ENCODE assay signal across 21 cellular contexts in genomic region chr20:31751126-31751525, GRCh38. TPM values are rescaled to one million over a fixed set of nuclear protein-coding genes. Genes with fewer than 3 reads are reported as not detected.
DNase-seq lines count a peak whose midpoint lies in the region; ATAC-seq and TF ChIP-seq lines count a peak whose summit lies in the region.
"Had no signal": no experiment of that assay in that cellular context is flagged by ENCODE, and none has a peak within 500 bp of the region (broad histone marks: within the 10 kb centered on the region; RNA-seq: fewer than 3 reads in every experiment).

No MANE protein-coding gene starts in this region.

- H3K9ac ChIP-seq in H9 (ENCODE audit: extremely low read depth, insufficient read length, low read length), result no peak overlapping the region

- H3K27me3 ChIP-seq in H9 (ENCODE audit: insufficient read depth, low read length), result no peaks in the 10 kb centered on the region
- H3K27me3 ChIP-seq: heart left ventricle had no signal

- ATAC-seq in mucosa of descending colon, result no peak
- ATAC-seq: left colon; naive thymus-derived CD4-positive, alpha-beta T cell; right cardiac atrium; stimulated activated memory B cell treated with anti-CD40 and anti-IgM and Interleukin-4, amounts not matched to agents 10 μg/mL and 1 μg/mL and 100 μg/mL, for 72 hours had no signal

- no peak overlapping the region for H3K4me3 Mint-ChIP-seq in H9
- H3K4me3 Mint-ChIP-seq: activated CD4-positive, alpha-beta memory T cell treated with anti-CD3 and anti-CD28 coated beads for 36 hours; naive thymus-derived CD4-positive, alpha-beta T cell; stimulated activated memory B cell treated with anti-CD40 and anti-IgM and Interleukin-4, amounts not matched to agents 10 μg/mL and 1 μg/mL and 100 μg/mL, for 72 hours had no signal

- H3T11ph ChIP-seq in H9 (ENCODE audit: low read length), result no peak overlapping the region

- no peak overlapping the region for H3K14ac ChIP-seq in H9 (ENCODE audit: insufficient read depth, low read length)

- no CpG with 5 or more reads among the region's 1 CpG for WGBS in H9 (ENCODE audit: extremely low coverage, insufficient read length, low lambda C conversion rate)

- H2BK12ac ChIP-seq in H9 (ENCODE audit: insufficient read length, low read depth, low read length), result no peak overlapping the region

- H3K4me1 ChIP-seq in H9 (ENCODE audit: insufficient read depth, low read length) (no peaks in the 10 kb centered on the region), mucosa of descending colon (ENCODE audit: low read depth) (no peaks in the 10 kb centered on the region)

- in situ Hi-C loops in KBM-7 (cut with MboI; ENCODE audit: low pct_unique_long_range_greater_than_20kb, low sequenced_read_pairs), result no loop called here

- peaks cover 3 to 9% of the 10 kb centered on the region in 2 experiments; a peak in 3 of 4 replicates for H3K4me1 Mint-ChIP-seq in H9
- H3K4me1 Mint-ChIP-seq: stimulated activated memory B cell treated with anti-CD40 and anti-IgM and Interleukin-4, amounts not matched to agents 10 μg/mL and 1 μg/mL and 100 μg/mL, for 72 hours had no signal

- no peak overlapping the region for H2BK20ac ChIP-seq in H9 (ENCODE audit: low read depth, low read length, poor library complexity, severe bottlenecking)

- no peaks in the 10 kb centered on the region for H3K23me2 ChIP-seq in H9 (ENCODE audit: insufficient read length, low read depth, low read length, poor library complexity, severe bottlenecking)

- peaks cover 6% of the 10 kb centered on the region; the same call in 1 of the 2 replicates for H3K79me2 ChIP-seq in H9 (ENCODE audit: insufficient read depth, low read length)

- H2AK5ac ChIP-seq in H9 (ENCODE audit: insufficient read length, low read length), result no peak overlapping the region

- no peaks in the 10 kb centered on the region for H3K9me3 Mint-ChIP-seq in H9
- H3K9me3 Mint-ChIP-seq: activated CD4-positive, alpha-beta memory T cell treated with anti-CD3 and anti-CD28 coated beads for 36 hours; naive thymus-derived CD4-positive, alpha-beta T cell; stimulated activated memory B cell treated with anti-CD40 and anti-IgM and Interleukin-4, amounts not matched to agents 10 μg/mL and 1 μg/mL and 100 μg/mL, for 72 hours had no signal

- H4K8ac ChIP-seq in H9 (replicated peaks; ENCODE audit: insufficient read length, low read depth, low read length), result no peak overlapping the region

- no peak overlapping the region for H2BK120ac ChIP-seq in H9 (ENCODE audit: low read depth, low read length, poor library complexity, severe bottlenecking)

- H3K79me1 ChIP-seq in H9 (ENCODE audit: insufficient read depth, low read depth, low read length, poor library complexity, severe bottlenecking), result peaks cover 11% of the 10 kb centered on the region

- POLR2A ChIA-PET in AG04449 (lab: Yijun Ruan, JAX), result no interaction called here

- H3K4ac ChIP-seq in H9 (ENCODE audit: low read depth, low read length), result no peak overlapping the region

- H4K91ac ChIP-seq in H9 (ENCODE audit: insufficient read length, low read depth, low read length), result no peak overlapping the region

- no peak overlapping the region for H3K27ac ChIP-seq in H9 (ENCODE audit: insufficient read length, low read depth, low read length)
- H3K27ac ChIP-seq: SK-N-MC had no signal

- intact Hi-C loops in mucosa of descending colon (cut with DNase I, micrococcal nuclease), result no loop called here

- no peak overlapping the region for H2BK5ac ChIP-seq in H9 (ENCODE audit: insufficient read length, low read length)

- H3K36me3 Mint-ChIP-seq in H9 (ENCODE audit: insufficient read depth in 1 of 3, low read depth in 3 of 3), result peaks cover 11 to 50% (median 25%) of the 10 kb centered on the region in 3 experiments; a peak in 6 of 7 replicates
- H3K36me3 Mint-ChIP-seq: stimulated activated memory B cell treated with anti-CD40 and anti-IgM and Interleukin-4, amounts not matched to agents 10 μg/mL and 1 μg/mL and 100 μg/mL, for 72 hours had no signal

- no peaks in the 10 kb centered on the region for H3K27me3 Mint-ChIP-seq in H9 (ENCODE audit: low read depth)
- H3K27me3 Mint-ChIP-seq: activated CD4-positive, alpha-beta memory T cell treated with anti-CD3 and anti-CD28 coated beads for 36 hours; naive thymus-derived CD4-positive, alpha-beta T cell; stimulated activated memory B cell treated with anti-CD40 and anti-IgM and Interleukin-4, amounts not matched to agents 10 μg/mL and 1 μg/mL and 100 μg/mL, for 72 hours had no signal

- H3K18ac ChIP-seq in H9 (ENCODE audit: insufficient read length, low read depth, low read length), result no peak overlapping the region

- H4K5ac ChIP-seq in H9 (ENCODE audit: insufficient read length, low read depth, low read length), result no peak overlapping the region

- no peaks in the 10 kb centered on the region for H4K20me1 ChIP-seq in H9 (ENCODE audit: control insufficient read depth, insufficient read depth, insufficient read length)

- H2BK15ac ChIP-seq in H9 (ENCODE audit: low read depth, low read length), result no peak overlapping the region

- peak; percentile 94 for DNase-seq in AG04449 (ENCODE audit: low read depth, low spot score)
- no peak for DNase-seq in H9
- DNase-seq in cardiac fibroblast (ENCODE audit: low read depth in 2 of 2), result peak; percentile 73 to 95
- DNase-seq in kidney tubule cell (ENCODE audit: low spot score), result peak; percentile 43
- no peak for DNase-seq in KBM-7
- DNase-seq in mucosa of descending colon, result no peak
- no peak for DNase-seq in stimulated activated CD8-positive, alpha-beta memory T cell treated with anti-CD3 and anti-CD28 coated beads, Interleukin-4, amount 100 ng/mL, for 48 hours
- DNase-seq in DMS153 treated with DMSO at 0.1 percent for 48 hours (lab: John Stamatoyannopoulos, UW; ENCODE audit: unreplicated experiment), result no peak
- DNase-seq: ACHN; activated CD4-positive, alpha-beta memory T cell treated with anti-CD3 and anti-CD28 coated beads for 36 hours; amygdala; effector CD8-positive, alpha-beta T cell; heart left ventricle; left colon; naive thymus-derived CD4-positive, alpha-beta T cell; NCI-H146; NCI-H510A treated with DMSO at 0.1 percent for 48 hours; OCI-M1; right cardiac atrium had no signal

- no peak overlapping the region for H3K4me3 ChIP-seq in AG04449 (ENCODE audit: low read depth, low read length)
- no peak overlapping the region for H3K4me3 ChIP-seq in cardiac fibroblast (replicated peaks in 1 of 2; ENCODE audit: low read depth in 2 of 2, low read length in 2 of 2)
- H3K4me3 ChIP-seq in mucosa of descending colon, result no peak overlapping the region
- H3K4me3 ChIP-seq: heart left ventricle, SK-N-MC had no signal

- H3K36me3 ChIP-seq in mucosa of descending colon (ENCODE audit: low read depth), result no peaks in the 10 kb centered on the region
- H3K36me3 ChIP-seq: heart left ventricle had no signal

- peak overlapping the region in 2 of 3 experiments; percentile 32 to 84; a peak in 4 of 7 replicates for H3K27ac Mint-ChIP-seq in H9
- H3K27ac Mint-ChIP-seq: activated CD4-positive, alpha-beta memory T cell treated with anti-CD3 and anti-CD28 coated beads for 36 hours; stimulated activated memory B cell treated with anti-CD40 and anti-IgM and Interleukin-4, amounts not matched to agents 10 μg/mL and 1 μg/mL and 100 μg/mL, for 72 hours had no signal

- H3K23ac ChIP-seq in H9 (ENCODE audit: insufficient read length, low read depth, low read length), result no peak overlapping the region

- no peak overlapping the region for H2AFZ ChIP-seq in H9 (ENCODE audit: low read length)

- H3K4me2 ChIP-seq in H9 (ENCODE audit: insufficient read depth, insufficient read length, low read length), result no peak overlapping the region

- H3K9me3 ChIP-seq in H9 (ENCODE audit: control insufficient read depth, low read depth, low read length), result no peaks in the 10 kb centered on the region
- no peaks in the 10 kb centered on the region for H3K9me3 ChIP-seq in mucosa of descending colon
- H3K9me3 ChIP-seq: heart left ventricle had no signal

- TF ChIP-seq CTCF in AG04449 (IDR thresholded peaks at IDR 0.05; ENCODE audit: insufficient read depth, low read length, missing control alignments) (no peak), H9 (conservative IDR thresholded peaks at IDR 0.05) (no peak), cardiac fibroblast (IDR thresholded peaks at IDR 0.05; ENCODE audit: low read depth, low read length) (no peak), mucosa of descending colon (IDR thresholded peaks at IDR 0.05) (no peak)

- CTCF ChIA-PET in AG04449 (lab: Yijun Ruan, JAX), result interaction anchor here (0.9 to 6.1 kb wide), 6 partner anchors 13 to 188 kb away, joined by 3 to 49 read pairs (median 5); partner anchors contain the start of gene BCL2L1

- H3K56ac ChIP-seq in H9 (ENCODE audit: insufficient read length, low read depth, low read length), result no peak overlapping the region

RNA-seq across cellular contexts. Expression of gene TPX2, which starts 12.0 kb away (rescaled TPM):
- total RNA-seq in H9 (2021), result 161 TPM in 2 replicates
- 10 to 100 TPM in 1 of 3 donors, 1 to 10 TPM in 2; 3.0 to 26.6 (median 8.8) TPM for total RNA-seq in mucosa of descending colon

RNA-seq across cellular contexts. Expression of gene BCL2L1, which starts 28.5 kb away (rescaled TPM):
- 105 and 109 TPM in 2 replicates for total RNA-seq in H9 (2021)
- 10 to 100 TPM; 76.2 to 90.3 (median 78.1) TPM for total RNA-seq in mucosa of descending colon

Comparison
In these comparisons a context has a peak if more than half of its experiments do, and no peak if none do; other contexts are left out.
1. DNase-seq: peak in AG04449 (single experiment), cardiac fibroblast (2 of 2) and kidney tubule cell (single experiment); none in H9 (single experiment), KBM-7 (single experiment), mucosa of descending colon (0 of 3), stimulated activated CD8-positive, alpha-beta memory T cell treated with anti-CD3 and anti-CD28 coated beads, Interleukin-4, amount 100 ng/mL, for 48 hours (single experiment) and DMS153 treated with DMSO at 0.1 percent for 48 hours (single experiment).